ENCODE assay signal across 1 cellular context in the genomic region with DNA sequence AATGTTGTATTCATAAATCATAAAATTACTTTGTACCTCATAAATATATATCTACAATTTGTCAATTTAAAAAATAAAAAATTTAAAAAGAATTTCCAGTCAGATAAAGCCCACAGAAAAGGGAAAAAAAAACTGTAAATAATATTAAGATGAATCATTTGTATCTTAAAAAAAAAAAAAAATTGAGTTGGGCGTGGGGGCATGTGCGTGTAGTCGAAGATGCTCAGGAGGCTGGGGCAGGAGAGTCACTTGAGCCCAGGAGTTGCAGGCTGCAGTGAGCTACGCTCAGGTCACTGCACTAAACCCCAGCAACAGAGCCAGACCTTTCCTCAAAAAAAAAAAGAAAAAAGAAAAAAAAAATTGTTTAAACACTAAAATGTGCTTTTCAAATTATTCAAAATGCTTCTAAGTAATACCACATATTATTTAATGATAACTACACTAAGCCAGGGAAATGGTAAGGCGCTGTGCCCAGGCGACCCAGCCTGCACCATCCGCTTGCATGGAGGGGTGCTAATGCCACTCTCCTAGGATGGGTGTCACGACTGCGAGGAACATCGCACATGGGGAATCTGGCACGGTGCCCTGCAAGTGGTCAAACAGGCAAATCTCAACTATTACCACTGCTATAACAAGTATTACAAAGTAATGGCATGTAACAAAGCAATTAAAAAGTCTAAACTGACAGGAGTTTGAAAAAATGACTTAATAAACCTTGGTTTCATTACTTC.
TF ChIP-seq lines count a peak whose summit lies in the region.

No MANE protein-coding gene starts in this region.

TF ChIP-seq in HepG2, 621 proteins besides CTCF, POLR2A, EP300 and RAD21:
- TF ChIP-seq ZMYM3 (CRISPR knock-in tag; IDR thresholded peaks at IDR 0.05) (no peak), HNRNPK (IDR thresholded peaks at IDR 0.05; ENCODE audit: low read depth, low read length, poor library complexity, severe bottlenecking) (peak; percentile 83)
